8 cellular contexts compared by ENCODE assay signal in genomic region chr4:76179398-76180318, GRCh38. TPM values are rescaled to one million over a fixed set of nuclear protein-coding genes. Genes with fewer than 3 reads are reported as not detected.
DNase-seq lines count a peak whose midpoint lies in the region; ATAC-seq and TF ChIP-seq lines count a peak whose summit lies in the region.

No MANE protein-coding gene starts in this region.

- POLR2A ChIA-PET in A673 (lab: Charles Lee; ENCODE audit: low non-redundant PET): no interaction called here

- DNase-seq in A673 (ENCODE audit: low spot score) (peak; percentile 72), NCI-H2196 (lab: John Stamatoyannopoulos, UW; ENCODE audit: unreplicated experiment) (peak; percentile 82), breast epithelium (ENCODE audit: low spot score in 2 of 2) (peak; percentile 70 to 87), islet precursor cell (peak; percentile 88)
- peak; percentile 59 to 72 for DNase-seq in stimulated activated CD4-positive, alpha-beta T cell treated with anti-CD3 and anti-CD28 coated beads, Interleukin-1b, Interleukin-23, amount 100 ng/mL, for 1 hour (ENCODE audit: low read depth in 2 of 2)

- no TSS peak for BruUV-seq in A673 (replicated peaks; lab: Mats Ljungman, UMichigan)

- no peaks in the 10 kb centered on the region for H3K9me3 ChIP-seq in A673 (ENCODE audit: low read depth, low read length, poor library complexity, severe bottlenecking)
- no peaks in the 10 kb centered on the region for H3K9me3 ChIP-seq in breast epithelium

- H3K4me3 ChIP-seq in A673 (ENCODE audit: low read depth, low read length, poor library complexity, severe bottlenecking): no peak overlapping the region
- no peak overlapping the region for H3K4me3 ChIP-seq in breast epithelium

- TF ChIP-seq POLR2A in breast epithelium (IDR thresholded peaks at IDR 0.05): no peak

- peaks cover 17% of the 10 kb centered on the region for H3K4me1 ChIP-seq in A673 (ENCODE audit: insufficient read depth, low read length, poor library complexity, severe bottlenecking)
- no peaks in the 10 kb centered on the region for H3K4me1 ChIP-seq in breast epithelium

- H3K27ac ChIP-seq in A673 (ENCODE audit: low read depth, low read length, poor library complexity, severe bottlenecking) (no peak overlapping the region), VCaP (no peak overlapping the region; the same call in 1 of the 2 replicates), breast epithelium (no peak overlapping the region)

- TF ChIP-seq CTCF in A673 (conservative IDR thresholded peaks at IDR 0.05; ENCODE audit: low read depth, low read length): peak; percentile 71
- TF ChIP-seq CTCF in VCaP (conservative IDR thresholded peaks at IDR 0.05): peak; percentile 98
- peak; percentile 84 to 86 (median 86) for TF ChIP-seq CTCF in breast epithelium (IDR thresholded peaks at IDR 0.05)

- ATAC-seq in GM18519 (IDR thresholded peaks at IDR 0.05; ENCODE audit: low FRiP score, unreplicated experiment) (peak; percentile 68), HG03103 (IDR thresholded peaks at IDR 0.05; ENCODE audit: low read depth, unreplicated experiment) (peak; percentile 86)

- CTCF ChIA-PET in A673 (lab: Charles Lee): interaction anchor here (1.2 to 1.3 kb wide), 2 partner anchors 67 to 198 kb away, joined by 3 to 7 read pairs; no protein-coding TSS in a partner anchor

- H3K27me3 ChIP-seq in A673 (replicated peaks; ENCODE audit: insufficient read depth, low read depth, low read length, poor library complexity): no peaks in the 10 kb centered on the region
- H3K27me3 ChIP-seq in breast epithelium: no peaks in the 10 kb centered on the region

- H3K36me3 ChIP-seq in A673 (ENCODE audit: insufficient read depth, low read length, poor library complexity, severe bottlenecking): no peaks in the 10 kb centered on the region
- H3K36me3 ChIP-seq in breast epithelium: no peaks in the 10 kb centered on the region

- intact Hi-C loops in A673 (cut with micrococcal nuclease; ENCODE audit: unreplicated experiment): loop anchor here (2.0 to 10.0 kb wide), 2 partner anchors 199 to 315 kb away; no protein-coding TSS in a partner anchor
- intact Hi-C loops in breast epithelium (cut with DNase I; ENCODE audit: low total_unique reads): no loop called here

RNA-seq across cellular contexts. Expression of gene NUP54, which starts 31.5 kb away (rescaled TPM):
- 43.3 and 45.9 TPM in 2 replicates for total RNA-seq in A673 (2021)
- 10 to 100 TPM; 46.6 to 70.5 (median 56.7) TPM for total RNA-seq in breast epithelium

RNA-seq across cellular contexts. Expression of gene SCARB2, which starts 34.0 kb away (rescaled TPM):
- 27.0 and 27.9 TPM in 2 replicates for total RNA-seq in A673 (2021)
- total RNA-seq in breast epithelium: 100 to 1,000 TPM; 148 to 231 (median 160) TPM
